Comparison of ENCODE assay signal across 23 cellular contexts in the genomic region with DNA sequence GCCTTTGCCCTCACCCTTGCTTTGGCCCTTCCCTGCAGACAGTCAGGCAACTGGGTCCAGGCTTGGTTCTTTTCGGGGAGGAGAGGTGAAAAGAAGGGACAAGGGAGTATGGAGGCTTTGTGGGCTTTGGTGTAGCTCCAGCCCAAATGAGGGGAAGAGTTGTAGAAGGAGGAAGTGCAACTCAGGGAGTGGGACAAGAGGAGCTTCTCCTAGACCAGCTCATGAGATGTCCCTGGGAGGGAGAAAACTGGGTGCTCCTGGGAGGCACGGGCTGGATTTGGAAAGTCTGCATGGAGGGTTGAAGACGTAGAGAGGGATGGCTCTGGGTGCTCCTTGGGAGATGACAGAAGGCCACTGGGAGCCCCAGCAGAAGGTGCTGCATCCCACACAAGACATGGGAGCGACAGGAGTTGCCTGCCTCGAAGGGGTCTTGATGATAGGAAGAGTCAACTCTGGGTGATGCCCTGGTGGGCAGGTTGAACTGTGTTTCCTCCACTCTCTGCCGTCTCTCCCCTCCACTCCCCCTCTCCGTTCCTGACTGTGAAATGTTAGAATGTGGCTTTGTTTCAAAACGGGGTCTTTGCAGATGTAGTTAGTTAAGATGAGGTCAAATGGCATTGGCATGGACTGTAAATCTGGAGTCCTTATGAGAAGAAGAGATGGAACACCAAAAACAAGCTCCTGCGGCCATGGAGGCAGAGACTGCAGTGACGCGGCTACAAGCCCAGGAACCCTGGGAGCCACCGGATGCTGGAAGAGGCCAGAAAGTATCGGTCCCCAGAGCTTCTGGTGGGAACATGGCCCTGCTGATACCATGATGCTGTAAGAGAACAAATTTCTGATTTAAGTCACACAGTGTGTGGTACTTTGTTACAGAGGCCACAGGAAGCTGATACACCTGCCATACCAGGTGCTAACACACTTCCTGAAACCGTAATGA.
"Had no signal": no experiment of that assay in that cellular context is flagged by ENCODE, and none has a peak within 500 bp of the region (broad histone marks: within the 10 kb centered on the region; RNA-seq: fewer than 3 reads in every experiment).

No MANE protein-coding gene starts in this region.

- H3K4me2 ChIP-seq: smooth muscle cell had no signal

- H3K36me3 ChIP-seq: neutrophil, suprapubic skin, transverse colon had no signal

- DNase-seq: effector CD8-positive, alpha-beta T cell; erythroblast; hypothalamus; immature natural killer cell; islet precursor cell; kidney glomerular epithelial cell; left colon; mesendoderm; nephron progenitor cell; stimulated activated CD4-positive, alpha-beta T cell treated with anti-CD3 and anti-CD28 coated beads, Interleukin-12 subunit alpha, Interleukin-12 subunit beta, amount 100 ng/mL, for 4 hours; stimulated activated CD4-positive, alpha-beta T cell treated with anti-CD3 and anti-CD28 coated beads, Interleukin-1b, Interleukin-23, amount 100 ng/mL, for 48 hours; stimulated activated CD4-positive, alpha-beta T cell treated with anti-CD3 and anti-CD28 coated beads, Interleukin-4, amount 100 ng/mL, for 1 hour; stimulated activated CD8-positive, alpha-beta memory T cell treated with anti-CD3 and anti-CD28 coated beads, Interleukin-4, amount 100 ng/mL, for 48 hours; stimulated activated naive CD4-positive, alpha-beta T cell; stimulated activated naive CD8-positive, alpha-beta T cell treated with anti-CD3 and anti-CD28 coated beads, Interleukin-15, amount 100 ng/mL, for 72 hours; transverse colon had no signal

- H3K4me3 ChIP-seq: smooth muscle cell, suprapubic skin, transverse colon had no signal

- H3K27ac ChIP-seq: neutrophil, parathyroid adenoma, suprapubic skin, transverse colon had no signal

- H3K9me3 ChIP-seq: neutrophil, suprapubic skin had no signal

- H3K36me3 Mint-ChIP-seq: immature natural killer cell; naive thymus-derived CD8-positive, alpha-beta T cell had no signal

- H3K4me1 ChIP-seq: parathyroid adenoma, suprapubic skin, transverse colon had no signal

- H3K4me1 Mint-ChIP-seq: immature natural killer cell; naive thymus-derived CD8-positive, alpha-beta T cell; stimulated activated naive CD8-positive, alpha-beta T cell treated with anti-CD3 and anti-CD28 coated beads, Interleukin-15, amount 100 ng/mL, for 72 hours had no signal

- H3K27me3 ChIP-seq: neutrophil, transverse colon had no signal

- H3K79me2 ChIP-seq: parathyroid adenoma had no signal

- H3K4me3 Mint-ChIP-seq: dendritic cell treated with granulocyte-macrophage colony-stimulating factor and Interleukin-4, amounts not matched to agents 40 ng/mL and 50 ng/mL, for 4 days; immature natural killer cell; naive thymus-derived CD8-positive, alpha-beta T cell; nephron progenitor cell; stimulated activated naive CD8-positive, alpha-beta T cell treated with anti-CD3 and anti-CD28 coated beads, Interleukin-15, amount 100 ng/mL, for 72 hours had no signal

- H3K27ac Mint-ChIP-seq: dendritic cell treated with granulocyte-macrophage colony-stimulating factor and Interleukin-4, amounts not matched to agents 40 ng/mL and 50 ng/mL, for 4 days; immature natural killer cell; nephron progenitor cell; progenitor cell of endocrine pancreas; stimulated activated naive CD8-positive, alpha-beta T cell treated with anti-CD3 and anti-CD28 coated beads, Interleukin-15, amount 100 ng/mL, for 72 hours had no signal

- H2AFZ ChIP-seq: parathyroid adenoma had no signal

- H3K9ac ChIP-seq: parathyroid adenoma had no signal

- H3K27me3 Mint-ChIP-seq: dendritic cell treated with granulocyte-macrophage colony-stimulating factor and Interleukin-4, amounts not matched to agents 40 ng/mL and 50 ng/mL, for 4 days; stimulated activated naive CD8-positive, alpha-beta T cell treated with anti-CD3 and anti-CD28 coated beads, Interleukin-15, amount 100 ng/mL, for 72 hours had no signal
